1 cellular context compared by ENCODE assay signal in the genomic region with DNA sequence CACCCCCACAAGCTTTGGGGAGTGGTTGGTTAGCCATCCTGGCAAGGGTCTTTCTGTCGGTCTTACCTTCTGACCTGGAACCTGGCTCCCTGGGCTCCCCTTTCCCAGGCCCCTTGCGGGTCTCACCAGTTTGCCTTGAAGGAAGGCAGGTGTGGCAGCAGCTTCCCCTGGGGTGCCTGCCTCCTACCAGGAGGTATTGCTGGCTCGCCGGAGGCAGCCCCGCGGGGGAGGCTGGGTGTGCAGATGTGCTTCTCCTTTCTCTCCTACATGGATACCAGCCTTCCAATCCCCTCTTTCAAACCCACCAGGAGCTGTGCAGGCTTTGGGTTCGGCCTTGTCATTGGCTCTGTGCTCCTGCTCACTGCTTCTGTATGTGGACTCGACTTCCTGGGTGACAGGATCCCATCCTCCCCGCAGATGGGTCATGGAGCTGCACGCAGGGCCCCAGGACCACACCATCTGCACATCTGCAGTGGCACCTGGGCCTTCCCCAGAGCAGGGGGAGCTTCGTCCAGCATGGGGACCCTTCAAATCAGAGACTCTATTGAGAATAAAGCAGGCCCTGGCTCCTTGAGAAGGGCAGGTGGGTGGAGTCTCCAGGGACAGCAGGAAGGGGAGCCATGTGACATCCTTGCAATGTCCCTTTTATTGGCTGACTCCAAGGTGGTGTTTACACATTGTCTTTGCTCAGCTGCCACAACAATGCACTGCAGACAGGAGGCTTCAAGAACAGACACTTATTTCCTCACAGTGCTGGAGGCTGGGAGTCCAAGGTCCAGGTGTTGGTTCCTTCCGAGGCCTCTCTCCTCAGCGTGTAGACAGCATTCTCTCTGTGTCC.
TF ChIP-seq lines count a peak whose summit lies in the region.

No MANE protein-coding gene starts in this region.

TF ChIP-seq in GM23338, 12 proteins besides CTCF, POLR2A, EP300 and RAD21 (continued from another document):
- TF ChIP-seq REST (IDR thresholded peaks at IDR 0.05; ENCODE audit: unreplicated experiment) (no peak), POLR2AphosphoS5 (IDR thresholded peaks at IDR 0.05; ENCODE audit: low read depth) (no peak), ZNF331 (CRISPR knock-in tag; IDR thresholded peaks at IDR 0.05; ENCODE audit: low read depth) (no peak), ZNF462 (CRISPR knock-in tag; IDR thresholded peaks at IDR 0.05) (no peak), NANOG (IDR thresholded peaks at IDR 0.05; ENCODE audit: borderline replicate concordance) (no peak), JUNB (IDR thresholded peaks at IDR 0.05; ENCODE audit: unreplicated experiment) (no peak), STAT1 (IDR thresholded peaks at IDR 0.05; ENCODE audit: unreplicated experiment) (no peak), EZH2 (IDR thresholded peaks at IDR 0.05; ENCODE audit: low read depth, unreplicated experiment) (no peak), ZNF114 (CRISPR knock-in tag; IDR thresholded peaks at IDR 0.05) (no peak)
